ENCODE assay signal across 1 cellular context in genomic region chr7:123557631-123558505, GRCh38.
TF ChIP-seq lines count a peak whose summit lies in the region.

TSS of gene NDUFA5 (minus strand) at chr7:123557818. CDS start at chr7:123557795, 23 bp downstream.

TF ChIP-seq in K562, 482 proteins besides CTCF, POLR2A, EP300 and RAD21 (continued from another document and continues in another):
- TF ChIP-seq, protein P1, sequence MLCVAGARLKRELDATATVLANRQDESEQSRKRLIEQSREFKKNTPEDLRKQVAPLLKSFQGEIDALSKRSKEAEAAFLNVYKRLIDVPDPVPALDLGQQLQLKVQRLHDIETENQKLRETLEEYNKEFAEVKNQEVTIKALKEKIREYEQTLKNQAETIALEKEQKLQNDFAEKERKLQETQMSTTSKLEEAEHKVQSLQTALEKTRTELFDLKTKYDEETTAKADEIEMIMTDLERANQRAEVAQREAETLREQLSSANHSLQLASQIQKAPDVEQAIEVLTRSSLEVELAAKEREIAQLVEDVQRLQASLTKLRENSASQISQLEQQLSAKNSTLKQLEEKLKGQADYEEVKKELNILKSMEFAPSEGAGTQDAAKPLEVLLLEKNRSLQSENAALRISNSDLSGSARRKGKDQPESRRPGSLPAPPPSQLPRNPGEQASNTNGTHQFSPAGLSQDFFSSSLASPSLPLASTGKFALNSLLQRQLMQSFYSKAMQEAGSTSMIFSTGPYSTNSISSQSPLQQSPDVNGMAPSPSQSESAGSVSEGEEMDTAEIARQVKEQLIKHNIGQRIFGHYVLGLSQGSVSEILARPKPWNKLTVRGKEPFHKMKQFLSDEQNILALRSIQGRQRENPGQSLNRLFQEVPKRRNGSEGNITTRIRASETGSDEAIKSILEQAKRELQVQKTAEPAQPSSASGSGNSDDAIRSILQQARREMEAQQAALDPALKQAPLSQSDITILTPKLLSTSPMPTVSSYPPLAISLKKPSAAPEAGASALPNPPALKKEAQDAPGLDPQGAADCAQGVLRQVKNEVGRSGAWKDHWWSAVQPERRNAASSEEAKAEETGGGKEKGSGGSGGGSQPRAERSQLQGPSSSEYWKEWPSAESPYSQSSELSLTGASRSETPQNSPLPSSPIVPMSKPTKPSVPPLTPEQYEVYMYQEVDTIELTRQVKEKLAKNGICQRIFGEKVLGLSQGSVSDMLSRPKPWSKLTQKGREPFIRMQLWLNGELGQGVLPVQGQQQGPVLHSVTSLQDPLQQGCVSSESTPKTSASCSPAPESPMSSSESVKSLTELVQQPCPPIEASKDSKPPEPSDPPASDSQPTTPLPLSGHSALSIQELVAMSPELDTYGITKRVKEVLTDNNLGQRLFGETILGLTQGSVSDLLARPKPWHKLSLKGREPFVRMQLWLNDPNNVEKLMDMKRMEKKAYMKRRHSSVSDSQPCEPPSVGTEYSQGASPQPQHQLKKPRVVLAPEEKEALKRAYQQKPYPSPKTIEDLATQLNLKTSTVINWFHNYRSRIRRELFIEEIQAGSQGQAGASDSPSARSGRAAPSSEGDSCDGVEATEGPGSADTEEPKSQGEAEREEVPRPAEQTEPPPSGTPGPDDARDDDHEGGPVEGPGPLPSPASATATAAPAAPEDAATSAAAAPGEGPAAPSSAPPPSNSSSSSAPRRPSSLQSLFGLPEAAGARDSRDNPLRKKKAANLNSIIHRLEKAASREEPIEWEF (CRISPR knock-in tag; IDR thresholded peaks at IDR 0.05): no peak
- TF ChIP-seq CBFB (CRISPR knock-in tag; IDR thresholded peaks at IDR 0.05): no peak
- TF ChIP-seq FOXA3 (CRISPR knock-in tag; conservative IDR thresholded peaks at IDR 0.05 in 1 of 2, IDR thresholded peaks at IDR 0.05 in 1 of 2): no peak
- TF ChIP-seq E2F1 (CRISPR knock-in tag; IDR thresholded peaks at IDR 0.05): peak; percentile 82
- TF ChIP-seq, protein P2, sequence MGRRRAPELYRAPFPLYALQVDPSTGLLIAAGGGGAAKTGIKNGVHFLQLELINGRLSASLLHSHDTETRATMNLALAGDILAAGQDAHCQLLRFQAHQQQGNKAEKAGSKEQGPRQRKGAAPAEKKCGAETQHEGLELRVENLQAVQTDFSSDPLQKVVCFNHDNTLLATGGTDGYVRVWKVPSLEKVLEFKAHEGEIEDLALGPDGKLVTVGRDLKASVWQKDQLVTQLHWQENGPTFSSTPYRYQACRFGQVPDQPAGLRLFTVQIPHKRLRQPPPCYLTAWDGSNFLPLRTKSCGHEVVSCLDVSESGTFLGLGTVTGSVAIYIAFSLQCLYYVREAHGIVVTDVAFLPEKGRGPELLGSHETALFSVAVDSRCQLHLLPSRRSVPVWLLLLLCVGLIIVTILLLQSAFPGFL (CRISPR knock-in tag; IDR thresholded peaks at IDR 0.05): peak; percentile 20; the same call in 1 of the 2 replicates
- no peak for TF ChIP-seq SMAD2 (IDR thresholded peaks at IDR 0.05; ENCODE audit: low read depth, low read length)
- peak; percentile 93 for TF ChIP-seq KDM5B (IDR thresholded peaks at IDR 0.05; ENCODE audit: insufficient replicate concordance, low read depth, low read length)
- no peak for TF ChIP-seq MYNN (IDR thresholded peaks at IDR 0.05)
- TF ChIP-seq MYNN (CRISPR knock-in tag; IDR thresholded peaks at IDR 0.05): no peak
- no peak for TF ChIP-seq PTTG1 (tag; IDR thresholded peaks at IDR 0.05; ENCODE audit: low read depth)
- TF ChIP-seq TAF7 (tag; IDR thresholded peaks at IDR 0.05): peak; percentile 93
- TF ChIP-seq ZNF224 (CRISPR knock-in tag; IDR thresholded peaks at IDR 0.05): 0 out of 2 replicates have a peak, but pooled peaks have one; percentile 60
- no peak; the same call in none of the 2 replicates for TF ChIP-seq MTA3 (IDR thresholded peaks at IDR 0.05; ENCODE audit: borderline replicate concordance)
- TF ChIP-seq PRMT5 (CRISPR knock-in tag; IDR thresholded peaks at IDR 0.05): no peak
- TF ChIP-seq, protein P3, sequence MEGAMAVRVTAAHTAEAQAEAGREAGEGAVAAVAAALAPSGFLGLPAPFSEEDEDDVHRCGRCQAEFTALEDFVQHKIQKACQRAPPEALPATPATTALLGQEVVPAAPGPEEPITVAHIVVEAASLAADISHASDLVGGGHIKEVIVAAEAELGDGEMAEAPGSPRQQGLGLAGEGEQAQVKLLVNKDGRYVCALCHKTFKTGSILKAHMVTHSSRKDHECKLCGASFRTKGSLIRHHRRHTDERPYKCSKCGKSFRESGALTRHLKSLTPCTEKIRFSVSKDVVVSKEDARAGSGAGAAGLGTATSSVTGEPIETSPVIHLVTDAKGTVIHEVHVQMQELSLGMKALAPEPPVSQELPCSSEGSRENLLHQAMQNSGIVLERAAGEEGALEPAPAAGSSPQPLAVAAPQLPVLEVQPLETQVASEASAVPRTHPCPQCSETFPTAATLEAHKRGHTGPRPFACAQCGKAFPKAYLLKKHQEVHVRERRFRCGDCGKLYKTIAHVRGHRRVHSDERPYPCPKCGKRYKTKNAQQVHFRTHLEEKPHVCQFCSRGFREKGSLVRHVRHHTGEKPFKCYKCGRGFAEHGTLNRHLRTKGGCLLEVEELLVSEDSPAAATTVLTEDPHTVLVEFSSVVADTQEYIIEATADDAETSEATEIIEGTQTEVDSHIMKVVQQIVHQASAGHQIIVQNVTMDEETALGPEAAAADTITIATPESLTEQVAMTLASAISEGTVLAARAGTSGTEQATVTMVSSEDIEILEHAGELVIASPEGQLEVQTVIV (CRISPR knock-in tag; IDR thresholded peaks at IDR 0.05; ENCODE audit: borderline replicate concordance): no peak
- TF ChIP-seq ZFX (CRISPR knock-in tag; IDR thresholded peaks at IDR 0.05): no peak; the same call in 1 of the 2 replicates
- no peak for TF ChIP-seq RBM15 (IDR thresholded peaks at IDR 0.05; ENCODE audit: insufficient read depth, low read length)
- TF ChIP-seq, protein P4, sequence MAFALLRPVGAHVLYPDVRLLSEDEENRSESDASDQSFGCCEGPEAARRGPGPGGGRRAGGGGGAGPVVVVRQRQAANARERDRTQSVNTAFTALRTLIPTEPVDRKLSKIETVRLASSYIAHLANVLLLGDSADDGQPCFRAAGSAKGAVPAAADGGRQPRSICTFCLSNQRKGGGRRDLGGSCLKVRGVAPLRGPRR (CRISPR knock-in tag; IDR thresholded peaks at IDR 0.05): no peak
- no peak for TF ChIP-seq THAP7 (CRISPR knock-in tag; IDR thresholded peaks at IDR 0.05)
- no peak for TF ChIP-seq ZNF780A (CRISPR knock-in tag; IDR thresholded peaks at IDR 0.05)
- TF ChIP-seq NUFIP1 (IDR thresholded peaks at IDR 0.05; ENCODE audit: partially characterized antibody): no peak
- TF ChIP-seq ELF4 (CRISPR knock-in tag; IDR thresholded peaks at IDR 0.05): no peak; the same call in 1 of the 2 replicates
- TF ChIP-seq PHB (CRISPR knock-in tag; IDR thresholded peaks at IDR 0.05): no peak
- peak; percentile 84; the same call in 1 of the 2 replicates for TF ChIP-seq GTF2F1 (IDR thresholded peaks at IDR 0.05; ENCODE audit: low read depth, low read length)
- TF ChIP-seq NR2F6 (CRISPR knock-in tag; IDR thresholded peaks at IDR 0.05): no peak
- TF ChIP-seq ZNF146 (CRISPR knock-in tag; IDR thresholded peaks at IDR 0.05; ENCODE audit: unreplicated experiment): no peak
- TF ChIP-seq, protein P5, sequence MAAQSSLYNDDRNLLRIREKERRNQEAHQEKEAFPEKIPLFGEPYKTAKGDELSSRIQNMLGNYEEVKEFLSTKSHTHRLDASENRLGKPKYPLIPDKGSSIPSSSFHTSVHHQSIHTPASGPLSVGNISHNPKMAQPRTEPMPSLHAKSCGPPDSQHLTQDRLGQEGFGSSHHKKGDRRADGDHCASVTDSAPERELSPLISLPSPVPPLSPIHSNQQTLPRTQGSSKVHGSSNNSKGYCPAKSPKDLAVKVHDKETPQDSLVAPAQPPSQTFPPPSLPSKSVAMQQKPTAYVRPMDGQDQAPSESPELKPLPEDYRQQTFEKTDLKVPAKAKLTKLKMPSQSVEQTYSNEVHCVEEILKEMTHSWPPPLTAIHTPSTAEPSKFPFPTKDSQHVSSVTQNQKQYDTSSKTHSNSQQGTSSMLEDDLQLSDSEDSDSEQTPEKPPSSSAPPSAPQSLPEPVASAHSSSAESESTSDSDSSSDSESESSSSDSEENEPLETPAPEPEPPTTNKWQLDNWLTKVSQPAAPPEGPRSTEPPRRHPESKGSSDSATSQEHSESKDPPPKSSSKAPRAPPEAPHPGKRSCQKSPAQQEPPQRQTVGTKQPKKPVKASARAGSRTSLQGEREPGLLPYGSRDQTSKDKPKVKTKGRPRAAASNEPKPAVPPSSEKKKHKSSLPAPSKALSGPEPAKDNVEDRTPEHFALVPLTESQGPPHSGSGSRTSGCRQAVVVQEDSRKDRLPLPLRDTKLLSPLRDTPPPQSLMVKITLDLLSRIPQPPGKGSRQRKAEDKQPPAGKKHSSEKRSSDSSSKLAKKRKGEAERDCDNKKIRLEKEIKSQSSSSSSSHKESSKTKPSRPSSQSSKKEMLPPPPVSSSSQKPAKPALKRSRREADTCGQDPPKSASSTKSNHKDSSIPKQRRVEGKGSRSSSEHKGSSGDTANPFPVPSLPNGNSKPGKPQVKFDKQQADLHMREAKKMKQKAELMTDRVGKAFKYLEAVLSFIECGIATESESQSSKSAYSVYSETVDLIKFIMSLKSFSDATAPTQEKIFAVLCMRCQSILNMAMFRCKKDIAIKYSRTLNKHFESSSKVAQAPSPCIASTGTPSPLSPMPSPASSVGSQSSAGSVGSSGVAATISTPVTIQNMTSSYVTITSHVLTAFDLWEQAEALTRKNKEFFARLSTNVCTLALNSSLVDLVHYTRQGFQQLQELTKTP (IDR thresholded peaks at IDR 0.05; ENCODE audit: low read depth in 1 of 2, partially characterized antibody in 2 of 2): peak in 1 of 2 experiments; percentile 5
- TF ChIP-seq, protein P6, sequence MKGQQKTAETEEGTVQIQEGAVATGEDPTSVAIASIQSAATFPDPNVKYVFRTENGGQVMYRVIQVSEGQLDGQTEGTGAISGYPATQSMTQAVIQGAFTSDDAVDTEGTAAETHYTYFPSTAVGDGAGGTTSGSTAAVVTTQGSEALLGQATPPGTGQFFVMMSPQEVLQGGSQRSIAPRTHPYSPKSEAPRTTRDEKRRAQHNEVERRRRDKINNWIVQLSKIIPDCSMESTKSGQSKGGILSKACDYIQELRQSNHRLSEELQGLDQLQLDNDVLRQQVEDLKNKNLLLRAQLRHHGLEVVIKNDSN (CRISPR knock-in tag; IDR thresholded peaks at IDR 0.05): no peak
- no peak for TF ChIP-seq TRIM25 (IDR thresholded peaks at IDR 0.05; ENCODE audit: borderline replicate concordance)
- no peak for TF ChIP-seq MEF2A (IDR thresholded peaks at IDR 0.05; ENCODE audit: control insufficient read depth, low read depth, low read length)
- no peak for TF ChIP-seq ZNF445 (CRISPR knock-in tag; IDR thresholded peaks at IDR 0.05; ENCODE audit: low read depth)
- TF ChIP-seq NR2C2 (CRISPR knock-in tag; IDR thresholded peaks at IDR 0.05): no peak
- TF ChIP-seq NR2C2 (tag; IDR thresholded peaks at IDR 0.05): no peak; the same call in 1 of the 2 replicates
- TF ChIP-seq RFX5 (IDR thresholded peaks at IDR 0.05; ENCODE audit: low read depth, low read length): no peak
- no peak for TF ChIP-seq TRIM28 (IDR thresholded peaks at IDR 0.05)
- TF ChIP-seq CREBBP (IDR thresholded peaks at IDR 0.05; ENCODE audit: low read depth, low read length): no peak
- no peak for TF ChIP-seq ZBTB8A (IDR thresholded peaks at IDR 0.05; ENCODE audit: partially characterized antibody)
- TF ChIP-seq SFPQ (IDR thresholded peaks at IDR 0.05; ENCODE audit: low read depth, low read length): no peak
- TF ChIP-seq ZBTB9 (CRISPR knock-in tag; IDR thresholded peaks at IDR 0.05): peak; percentile 75
- no peak; the same call in 1 of the 2 replicates for TF ChIP-seq SMARCC2 (IDR thresholded peaks at IDR 0.05; ENCODE audit: low read depth)
